Comparison of ENCODE assay signal across 1 cellular context in the genomic region with DNA sequence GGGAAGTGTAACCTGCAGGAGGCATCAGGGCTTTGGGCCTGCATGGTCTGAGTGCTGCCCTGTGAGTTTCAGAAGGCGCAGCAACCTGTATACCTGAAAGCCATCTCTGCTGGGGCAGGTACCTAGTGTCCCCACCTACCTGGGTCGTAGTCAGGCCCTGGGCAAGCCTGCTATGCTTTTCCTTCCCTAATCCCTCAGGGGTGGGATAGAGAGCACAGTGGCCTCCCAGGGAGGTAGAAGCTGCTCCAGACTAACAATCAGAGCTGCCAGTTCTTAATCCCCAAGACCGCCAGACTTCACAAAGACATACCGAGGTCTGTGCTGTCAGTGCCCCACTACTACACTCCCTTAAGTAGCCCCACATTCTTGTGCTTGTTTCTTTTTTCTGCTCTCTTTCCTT.
TF ChIP-seq lines count a peak whose summit lies in the region.

No MANE protein-coding gene starts in this region.

TF ChIP-seq in WTC11, 78 proteins besides CTCF, POLR2A, EP300 and RAD21:
- TF ChIP-seq ZNF423 (CRISPR knock-in tag; IDR thresholded peaks at IDR 0.05): peak; percentile 50; the same call in 1 of the 2 replicates
- TF ChIP-seq TEAD1 (CRISPR knock-in tag; IDR thresholded peaks at IDR 0.05): 0 out of 2 replicates have a peak, but pooled peaks have one; percentile 22
- no peak for TF ChIP-seq ZNF121 (CRISPR knock-in tag; IDR thresholded peaks at IDR 0.05)
